Comparison of ENCODE assay signal across 17 cellular contexts in genomic region chr9:129385615-129385934, GRCh38.
DNase-seq lines count a peak whose midpoint lies in the region; ATAC-seq lines count a peak whose summit lies in the region.
"Had no signal": no experiment of that assay in that cellular context is flagged by ENCODE, and none has a peak within 500 bp of the region (broad histone marks: within the 10 kb centered on the region; RNA-seq: fewer than 3 reads in every experiment).

No MANE protein-coding gene starts in this region.

- H3K36me3 ChIP-seq in BLaER1 treated with 17β-estradiol and CSF1 and Interleukin-3, amounts not matched to agents 10 nM and 100 nM, result no peaks in the 10 kb centered on the region
- H3K36me3 ChIP-seq in CD4-positive, alpha-beta memory T cell (ENCODE audit: insufficient read depth, low read length), result no peaks in the 10 kb centered on the region

- no peak for ATAC-seq in activated naive CD8-positive, alpha-beta T cell treated with anti-CD3 and anti-CD28 coated beads, Interleukin-2, amount 50 U/mL, for 24 hours
- no peak for ATAC-seq in natural killer cell treated with Interleukin-12 subunit alpha and Interleukin-12 subunit beta and Interleukin-15 and Interleukin-18, amount 100 ng/mL, for 72 hours
- ATAC-seq in HG02763 (IDR thresholded peaks at IDR 0.05; ENCODE audit: unreplicated experiment) (no peak), GM21381 (IDR thresholded peaks at IDR 0.05; ENCODE audit: unreplicated experiment) (no peak)
- ATAC-seq: esophagus mucosa had no signal

- H3K27me3 ChIP-seq in BLaER1 treated with 17β-estradiol and CSF1 and Interleukin-3, amounts not matched to agents 10 nM and 100 nM, result no peaks in the 10 kb centered on the region
- H3K27me3 ChIP-seq in CD4-positive, alpha-beta memory T cell (ENCODE audit: insufficient read depth, low read length), result no peaks in the 10 kb centered on the region

- POLR2A ChIA-PET in CD4-positive, alpha-beta memory T cell (lab: Charles Lee; ENCODE audit: partially characterized antibody), result interaction anchor here (1.0 kb wide), 1 partner anchor 150 kb away, joined by 3 read pairs; no protein-coding TSS in a partner anchor

- DNase-seq in CD4-positive, alpha-beta memory T cell, result no peak
- no peak for DNase-seq in activated naive CD8-positive, alpha-beta T cell treated with anti-CD3 and anti-CD28 coated beads, Interleukin-2, amount 50 U/mL, for 24 hours
- no peak for DNase-seq in natural killer cell treated with Interleukin-12 subunit alpha and Interleukin-12 subunit beta and Interleukin-15 and Interleukin-18, amount 100 ng/mL, for 72 hours (ENCODE audit: low spot score)
- DNase-seq in activated naive CD4-positive, alpha-beta T cell treated with Interleukin-2 at 50 U/mL for 16 hours, result no peak
- DNase-seq: activated CD4-positive, alpha-beta T cell treated with anti-CD3 and anti-CD28 coated beads for 1 hour; activated naive CD4-positive, alpha-beta T cell treated with anti-CD3 and anti-CD28 coated beads for 36 hours; AML-193; effector CD4-positive, alpha-beta T cell; HFFc6; kidney glomerular epithelial cell; NCI-H1436; NCI-H526 had no signal

- H3K9ac ChIP-seq in BLaER1 treated with 17β-estradiol and CSF1 and Interleukin-3, amounts not matched to agents 10 nM and 100 nM, result no peak overlapping the region

- intact Hi-C loops in CD4-positive, alpha-beta memory T cell (cut with micrococcal nuclease), result loop anchor here (10.0 kb wide), 1 partner anchor 211 kb away; the partner anchor contains the start of gene IER5L

- H3K4me2 ChIP-seq in BLaER1 treated with 17β-estradiol and CSF1 and Interleukin-3, amounts not matched to agents 10 nM and 100 nM, result peak overlapping the region in 9 of 11 experiments; percentile 73 to 98 (median 92); a peak in 15 of 22 replicates

- H3K27ac Mint-ChIP-seq in CD4-positive, alpha-beta memory T cell, result peak overlapping the region in 5 of 7 donors; percentile 10 to 87 (median 22)
- H3K27ac Mint-ChIP-seq in activated naive CD8-positive, alpha-beta T cell treated with anti-CD3 and anti-CD28 coated beads, Interleukin-2, amount 50 U/mL, for 24 hours, result peak overlapping the region; percentile 11
- peak overlapping the region in 1 of 2 donors; percentile 14 for H3K27ac Mint-ChIP-seq in natural killer cell treated with Interleukin-12 subunit alpha and Interleukin-12 subunit beta and Interleukin-15 and Interleukin-18, amount 100 ng/mL, for 72 hours
- H3K27ac Mint-ChIP-seq: activated naive CD4-positive, alpha-beta T cell treated with anti-CD3 and anti-CD28 coated beads for 36 hours; HFFc6 had no signal

- no peaks in the 10 kb centered on the region for H3K36me3 Mint-ChIP-seq in CD4-positive, alpha-beta memory T cell
- no peaks in the 10 kb centered on the region for H3K36me3 Mint-ChIP-seq in activated naive CD8-positive, alpha-beta T cell treated with anti-CD3 and anti-CD28 coated beads, Interleukin-2, amount 50 U/mL, for 24 hours (ENCODE audit: low read depth)
- H3K36me3 Mint-ChIP-seq in natural killer cell treated with Interleukin-12 subunit alpha and Interleukin-12 subunit beta and Interleukin-15 and Interleukin-18, amount 100 ng/mL, for 72 hours, result no peaks in the 10 kb centered on the region

- no peaks in the 10 kb centered on the region for H4K20me1 ChIP-seq in BLaER1 treated with 17β-estradiol and CSF1 and Interleukin-3, amounts not matched to agents 10 nM and 100 nM

- no peak overlapping the region for H3K4me3 ChIP-seq in BLaER1 treated with 17β-estradiol and CSF1 and Interleukin-3, amounts not matched to agents 10 nM and 100 nM
- no peak overlapping the region for H3K4me3 ChIP-seq in CD4-positive, alpha-beta memory T cell (ENCODE audit: low read length in 2 of 2)
- H3K4me3 ChIP-seq: skin epidermis had no signal

- no peaks in the 10 kb centered on the region for H3K9me3 ChIP-seq in BLaER1 treated with 17β-estradiol and CSF1 and Interleukin-3, amounts not matched to agents 10 nM and 100 nM (replicated peaks in 1 of 11)
- H3K9me3 ChIP-seq in CD4-positive, alpha-beta memory T cell (ENCODE audit: control insufficient read depth in 1 of 2, low read length in 2 of 2), result no peaks in the 10 kb centered on the region

- no peak overlapping the region for H3K27ac ChIP-seq in BLaER1 treated with 17β-estradiol and CSF1 and Interleukin-3, amounts not matched to agents 10 nM and 100 nM
- H3K27ac ChIP-seq in CD4-positive, alpha-beta memory T cell (ENCODE audit: low read depth, low read length), result no peak overlapping the region

- no peaks in the 10 kb centered on the region for H3K9me3 Mint-ChIP-seq in CD4-positive, alpha-beta memory T cell
- H3K9me3 Mint-ChIP-seq in activated naive CD8-positive, alpha-beta T cell treated with anti-CD3 and anti-CD28 coated beads, Interleukin-2, amount 50 U/mL, for 24 hours, result no peaks in the 10 kb centered on the region
- no peaks in the 10 kb centered on the region for H3K9me3 Mint-ChIP-seq in natural killer cell treated with Interleukin-12 subunit alpha and Interleukin-12 subunit beta and Interleukin-15 and Interleukin-18, amount 100 ng/mL, for 72 hours
- H3K9me3 Mint-ChIP-seq: activated naive CD4-positive, alpha-beta T cell treated with anti-CD3 and anti-CD28 coated beads for 36 hours; HFFc6 had no signal

- peaks cover 19 to 50% (median 46%) of the 10 kb centered on the region in 10 experiments for H3K4me1 ChIP-seq in BLaER1 treated with 17β-estradiol and CSF1 and Interleukin-3, amounts not matched to agents 10 nM and 100 nM
- H3K4me1 ChIP-seq in CD4-positive, alpha-beta memory T cell (ENCODE audit: insufficient read depth, low read length), result peaks cover 11% of the 10 kb centered on the region

- H3K27me3 Mint-ChIP-seq in CD4-positive, alpha-beta memory T cell, result no peaks in the 10 kb centered on the region
- H3K27me3 Mint-ChIP-seq in activated naive CD8-positive, alpha-beta T cell treated with anti-CD3 and anti-CD28 coated beads, Interleukin-2, amount 50 U/mL, for 24 hours, result no peaks in the 10 kb centered on the region
- peaks cover 0 to 2% of the 10 kb centered on the region in 2 donors for H3K27me3 Mint-ChIP-seq in natural killer cell treated with Interleukin-12 subunit alpha and Interleukin-12 subunit beta and Interleukin-15 and Interleukin-18, amount 100 ng/mL, for 72 hours

- CTCF ChIA-PET in CD4-positive, alpha-beta memory T cell (lab: Charles Lee; ENCODE audit: partially characterized antibody), result no interaction called here

- H3K4me3 Mint-ChIP-seq in CD4-positive, alpha-beta memory T cell, result peak overlapping the region in 2 of 8 donors; percentile 48 to 71
- H3K4me3 Mint-ChIP-seq in activated naive CD8-positive, alpha-beta T cell treated with anti-CD3 and anti-CD28 coated beads, Interleukin-2, amount 50 U/mL, for 24 hours, result no peak overlapping the region
- H3K4me3 Mint-ChIP-seq in natural killer cell treated with Interleukin-12 subunit alpha and Interleukin-12 subunit beta and Interleukin-15 and Interleukin-18, amount 100 ng/mL, for 72 hours, result peak overlapping the region; percentile 36
- H3K4me3 Mint-ChIP-seq: activated naive CD4-positive, alpha-beta T cell treated with anti-CD3 and anti-CD28 coated beads for 36 hours; HFFc6 had no signal

- H3K4me1 Mint-ChIP-seq in CD4-positive, alpha-beta memory T cell, result peaks cover 0 to 13% (median 4%) of the 10 kb centered on the region in 4 donors
- peaks cover 14% of the 10 kb centered on the region for H3K4me1 Mint-ChIP-seq in activated naive CD8-positive, alpha-beta T cell treated with anti-CD3 and anti-CD28 coated beads, Interleukin-2, amount 50 U/mL, for 24 hours
- H3K4me1 Mint-ChIP-seq in natural killer cell treated with Interleukin-12 subunit alpha and Interleukin-12 subunit beta and Interleukin-15 and Interleukin-18, amount 100 ng/mL, for 72 hours (ENCODE audit: low read depth in 2 of 2), result peaks cover 0 to 6% of the 10 kb centered on the region in 2 donors
